ENCODE assay signal across 11 cellular contexts in the genomic region with DNA sequence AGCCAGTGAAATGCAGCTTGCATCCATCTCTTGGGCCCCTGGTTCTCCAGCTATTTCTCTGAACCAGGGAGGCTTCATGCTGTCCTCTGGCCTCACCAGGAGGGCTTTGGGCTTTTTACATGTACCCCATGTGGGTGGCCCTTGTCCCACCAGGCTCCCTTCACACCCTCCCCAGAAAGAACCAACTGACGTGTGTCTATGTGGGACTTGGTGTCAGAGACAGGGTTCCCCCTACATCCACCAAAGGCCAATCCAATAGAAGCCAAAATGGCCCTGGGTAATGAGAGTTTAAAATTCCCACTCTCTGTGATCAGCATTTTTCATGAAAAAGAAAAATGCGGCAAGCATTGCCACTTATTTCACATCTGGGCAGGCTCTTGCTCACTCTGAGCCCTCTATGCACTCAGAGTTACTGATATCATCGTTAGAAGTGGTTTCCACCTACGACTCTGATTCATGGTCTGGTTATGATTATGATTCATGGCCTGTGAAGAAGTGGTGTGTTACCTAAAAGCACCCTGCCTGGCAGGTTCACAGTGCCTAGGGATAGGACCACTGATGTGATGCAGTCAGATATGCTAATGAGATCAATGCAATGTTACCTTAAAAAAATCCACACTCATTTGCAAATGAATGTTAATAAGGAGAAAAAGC.
DNase-seq lines count a peak whose midpoint lies in the region; ATAC-seq lines count a peak whose summit lies in the region.
"Had no signal": no experiment of that assay in that cellular context is flagged by ENCODE, and none has a peak within 500 bp of the region (broad histone marks: within the 10 kb centered on the region; RNA-seq: fewer than 3 reads in every experiment).

No MANE protein-coding gene starts in this region.

- H3K9me3 Mint-ChIP-seq in activated T-helper 2 cell treated with anti-CD3 and anti-CD28 coated beads, Interferon-gamma antibody, Interleukin-2, Interleukin-4, amounts not matched to agents 10 μg/mL and 5 μg/mL and 100 μg/mL, durations not matched to agents 14 hours and 24 hours and 36 hours, result peaks cover 10% of the 10 kb centered on the region

- H2AFZ ChIP-seq in trophoblast cell (ENCODE audit: insufficient read depth, low read length, poor library complexity), result no peak overlapping the region

- no peaks in the 10 kb centered on the region for H3K4me1 ChIP-seq in trophoblast cell (ENCODE audit: control insufficient read depth in 1 of 2, insufficient read depth in 2 of 2, low read length in 2 of 2)

- H4K91ac ChIP-seq in trophoblast cell (ENCODE audit: low read depth, low read length), result no peak overlapping the region

- no peaks in the 10 kb centered on the region for H3K79me1 ChIP-seq in trophoblast cell (ENCODE audit: low read length)

- no peaks in the 10 kb centered on the region for H3K9me3 ChIP-seq in trophoblast cell (ENCODE audit: insufficient read depth, low read depth, low read length)

- H3K27me3 Mint-ChIP-seq in activated T-helper 2 cell treated with anti-CD3 and anti-CD28 coated beads, Interferon-gamma antibody, Interleukin-2, Interleukin-4, amounts not matched to agents 10 μg/mL and 5 μg/mL and 100 μg/mL, durations not matched to agents 14 hours and 24 hours and 36 hours (ENCODE audit: low read depth), result peaks cover 11% of the 10 kb centered on the region

- H3K79me2 ChIP-seq in trophoblast cell (ENCODE audit: control insufficient read depth, insufficient read depth, low read length, poor library complexity), result no peaks in the 10 kb centered on the region

- peaks cover 15% of the 10 kb centered on the region for H3K4me1 Mint-ChIP-seq in activated T-helper 2 cell treated with anti-CD3 and anti-CD28 coated beads, Interferon-gamma antibody, Interleukin-2, Interleukin-4, amounts not matched to agents 10 μg/mL and 5 μg/mL and 100 μg/mL, durations not matched to agents 14 hours and 24 hours and 36 hours (ENCODE audit: low read depth)

- H3K36me3 ChIP-seq in trophoblast cell (ENCODE audit: control insufficient read depth in 1 of 2, insufficient read depth in 2 of 2, low read length in 2 of 2), result no peaks in the 10 kb centered on the region

- H2BK12ac ChIP-seq in trophoblast cell (ENCODE audit: low read length), result no peak overlapping the region

- in situ Hi-C loops in ACHN (cut with HindIII; ENCODE audit: low pct_ligation_motif_present, low pct_unique_long_range_greater_than_20kb, low sequenced_read_pairs), result no loop called here

- no peak overlapping the region for H2BK120ac ChIP-seq in trophoblast cell (ENCODE audit: insufficient read depth, low read length, poor library complexity)

- no peak overlapping the region for H3K4me2 ChIP-seq in trophoblast cell (ENCODE audit: low read length)

- H3K14ac ChIP-seq in trophoblast cell (ENCODE audit: low read length), result no peak overlapping the region

- no peak overlapping the region for H3K4me3 Mint-ChIP-seq in activated T-helper 2 cell treated with anti-CD3 and anti-CD28 coated beads, Interferon-gamma antibody, Interleukin-2, Interleukin-4, amounts not matched to agents 10 μg/mL and 5 μg/mL and 100 μg/mL, durations not matched to agents 14 hours and 24 hours and 36 hours (ENCODE audit: low read depth)

- H3K23ac ChIP-seq in trophoblast cell (ENCODE audit: low read length), result no peak overlapping the region

- H2AK5ac ChIP-seq in trophoblast cell (ENCODE audit: low read length), result no peak overlapping the region

- H3K4ac ChIP-seq in trophoblast cell (ENCODE audit: low read depth, low read length), result no peak overlapping the region

- no peak overlapping the region for H4K8ac ChIP-seq in trophoblast cell (ENCODE audit: low read depth, low read length)

- no peak overlapping the region for H3K4me3 ChIP-seq in trophoblast cell (ENCODE audit: low read depth, low read length)

- intact Hi-C loops in activated T-helper 2 cell treated with anti-CD3 and anti-CD28 coated beads, Interferon-gamma antibody, Interleukin-2, Interleukin-4, amounts not matched to agents 10 μg/mL and 5 μg/mL and 100 μg/mL, durations not matched to agents 14 hours and 24 hours and 36 hours (cut with micrococcal nuclease), result loop anchor here (5.0 kb wide), 2 partner anchors 35 to 130 kb away; no protein-coding TSS in a partner anchor

- WGBS in trophoblast cell (ENCODE audit: extremely low coverage, insufficient coverage, insufficient read length), result no CpG with 5 or more reads among the region's 4 CpGs

- no peaks in the 10 kb centered on the region for H3K36me3 Mint-ChIP-seq in activated T-helper 2 cell treated with anti-CD3 and anti-CD28 coated beads, Interferon-gamma antibody, Interleukin-2, Interleukin-4, amounts not matched to agents 10 μg/mL and 5 μg/mL and 100 μg/mL, durations not matched to agents 14 hours and 24 hours and 36 hours (ENCODE audit: low read depth)

- H3K18ac ChIP-seq in trophoblast cell (ENCODE audit: low read length), result no peak overlapping the region

- H3K27ac Mint-ChIP-seq in activated T-helper 2 cell treated with anti-CD3 and anti-CD28 coated beads, Interferon-gamma antibody, Interleukin-2, Interleukin-4, amounts not matched to agents 10 μg/mL and 5 μg/mL and 100 μg/mL, durations not matched to agents 14 hours and 24 hours and 36 hours, result no peak overlapping the region

- no peak overlapping the region for H3K9ac ChIP-seq in trophoblast cell (ENCODE audit: low read length)

- ATAC-seq in GM21528 (IDR thresholded peaks at IDR 0.05; ENCODE audit: low FRiP score, unreplicated experiment), result no peak
- ATAC-seq: left cardiac atrium, right cardiac atrium had no signal

- DNase-seq in ACHN (peak; percentile 29), HK-2 (ENCODE audit: unreplicated experiment) (peak; percentile 13), trophoblast cell (peak; percentile 85 to 95), iPS-NIHi7 (ENCODE audit: extremely low spot score) (no peak), SKM-1 treated with dmso at 0.1 percent for 144 hours (lab: John Stamatoyannopoulos, UW; ENCODE audit: unreplicated experiment) (no peak), HCEC 1CT (no peak)
- peak; percentile 9 for DNase-seq in activated T-helper 2 cell treated with anti-CD3 and anti-CD28 coated beads, Interferon-gamma antibody, Interleukin-2, Interleukin-4, amounts not matched to agents 10 μg/mL and 5 μg/mL and 100 μg/mL, durations not matched to agents 14 hours and 24 hours and 36 hours (ENCODE audit: low spot score)
- DNase-seq: left cardiac atrium, NCI-H1048, right cardiac atrium had no signal

- H4K12ac ChIP-seq in trophoblast cell (ENCODE audit: low read depth, low read length), result no peak overlapping the region

- H2BK5ac ChIP-seq in trophoblast cell (ENCODE audit: low read depth, low read length, poor library complexity), result no peak overlapping the region

- no peaks in the 10 kb centered on the region for H3K27me3 ChIP-seq in trophoblast cell (ENCODE audit: insufficient read depth, low read length)

- no peak overlapping the region for H3K27ac ChIP-seq in trophoblast cell (ENCODE audit: low read depth, low read length)

Comparison
In these comparisons a context has a peak if more than half of its experiments do, and no peak if none do; other contexts are left out.
1. DNase-seq: peak in ACHN (single experiment), HK-2 (single experiment), activated T-helper 2 cell treated with anti-CD3 and anti-CD28 coated beads, Interferon-gamma antibody, Interleukin-2, Interleukin-4, amounts not matched to agents 10 μg/mL and 5 μg/mL and 100 μg/mL, durations not matched to agents 14 hours and 24 hours and 36 hours (single experiment) and trophoblast cell (2 of 2); none in iPS-NIHi7 (single experiment), SKM-1 treated with dmso at 0.1 percent for 144 hours (single experiment) and HCEC 1CT (single experiment).